ENCODE assay signal across 27 cellular contexts in genomic region chr12:41545761-41546160, GRCh38.
A peak's percentile ranks its signal among the peaks of the same experiment; 100 is the strongest.
DNase-seq lines count a peak whose midpoint lies in the region; ATAC-seq, FAIRE-seq and TF ChIP-seq lines count a peak whose summit lies in the region.
"Had no signal": no experiment of that assay in that cellular context is flagged by ENCODE, and none has a peak within 500 bp of the region (broad histone marks: within the 10 kb centered on the region; RNA-seq: fewer than 3 reads in every experiment).

No MANE protein-coding gene starts in this region.

- no CpG with 5 or more reads among the region's 6 CpGs for WGBS in H9 (ENCODE audit: extremely low coverage, insufficient read length, low lambda C conversion rate)
- WGBS in H1 (ENCODE audit: extremely low coverage in 1 of 2, insufficient coverage in 1 of 2, insufficient read length in 1 of 2, insufficient replicate concordance in 2 of 2, low coverage in 1 of 2, low lambda C conversion rate in 2 of 2, missing lambda C conversion rate in 1 of 2), 2 experiments: 89% methylated on average over 6 of the region's 6 CpGs; no CpG with 5 or more reads in 1 of the 2 experiments

- POLR2A ChIA-PET in H1 (lab: Charles Lee; ENCODE audit: partially characterized antibody): no interaction called here

- no peaks in the 10 kb centered on the region for H3K27me3 Mint-ChIP-seq in H9 (ENCODE audit: low read depth)
- H3K27me3 Mint-ChIP-seq: CD4-positive, CD25-positive, alpha-beta regulatory T cell had no signal

- H3K4me2 ChIP-seq in H9 (ENCODE audit: insufficient read depth, insufficient read length, low read length) (no peak overlapping the region), H1 (ENCODE audit: insufficient read depth in 1 of 2, low read depth in 2 of 2, low read length in 2 of 2) (no peak overlapping the region)
- H3K4me2 ChIP-seq: BLaER1 had no signal

- peaks cover 0 to 1% (median 0%) of the 10 kb centered on the region in 3 experiments; a peak in 1 of 7 replicates for H3K36me3 Mint-ChIP-seq in H9 (ENCODE audit: insufficient read depth in 1 of 3, low read depth in 3 of 3)
- H3K36me3 Mint-ChIP-seq: CD14-positive monocyte; CD4-positive, alpha-beta memory T cell; CD4-positive, CD25-positive, alpha-beta regulatory T cell; CD8-positive, alpha-beta memory T cell had no signal

- no peak for TF ChIP-seq RAD21 in H1 (IDR thresholded peaks at IDR 0.05 in 1 of 2, conservative IDR thresholded peaks at IDR 0.05 in 1 of 2; ENCODE audit: low read depth in 2 of 2, low read length in 2 of 2)

- TF ChIP-seq POLR2A in H1 (IDR thresholded peaks at IDR 0.05; ENCODE audit: control extremely low read depth in 1 of 2, low read depth in 2 of 2, low read length in 2 of 2): no peak

- no peak overlapping the region for H3K4me3 ChIP-seq in H1 (ENCODE audit: extremely low read depth in 1 of 4, insufficient read depth in 2 of 4, low read depth in 3 of 4, low read length in 4 of 4)
- H3K4me3 ChIP-seq: BLaER1, GM12878 had no signal

- H3T11ph ChIP-seq in H9 (ENCODE audit: low read length): no peak overlapping the region

- H3K27ac Mint-ChIP-seq in H9: no peak overlapping the region; a peak in 1 of 7 replicates
- H3K27ac Mint-ChIP-seq: CD4-positive, alpha-beta memory T cell; CD4-positive, CD25-positive, alpha-beta regulatory T cell; CD8-positive, alpha-beta memory T cell had no signal

- no peak overlapping the region for H3K27ac ChIP-seq in H9 (ENCODE audit: insufficient read length, low read depth, low read length)
- H3K27ac ChIP-seq in H1 (ENCODE audit: low read depth, low read length): no peak overlapping the region
- H3K27ac ChIP-seq: BLaER1 had no signal

- H3K14ac ChIP-seq in H9 (ENCODE audit: insufficient read depth, low read length) (no peak overlapping the region), H1 (ENCODE audit: insufficient read length) (no peak overlapping the region)

- no peaks in the 10 kb centered on the region for H3K36me3 ChIP-seq in H1 (ENCODE audit: control insufficient read depth in 2 of 4, insufficient read depth in 4 of 4, low read length in 3 of 4)
- H3K36me3 ChIP-seq: BE2C, BLaER1 had no signal

- H3K23me2 ChIP-seq in H9 (ENCODE audit: insufficient read length, low read depth, low read length, poor library complexity, severe bottlenecking): no peaks in the 10 kb centered on the region
- peaks cover 2% of the 10 kb centered on the region; the same call in 1 of the 2 replicates for H3K23me2 ChIP-seq in H1 (ENCODE audit: low read depth, low read length)

- no peak overlapping the region for H3K56ac ChIP-seq in H9 (ENCODE audit: insufficient read length, low read depth, low read length)
- H3K56ac ChIP-seq in H1 (replicated peaks; ENCODE audit: insufficient read length, low read depth, low read length): no peak overlapping the region

- no peaks in the 10 kb centered on the region for H4K20me1 ChIP-seq in H9 (ENCODE audit: control insufficient read depth, insufficient read depth, insufficient read length)
- no peaks in the 10 kb centered on the region for H4K20me1 ChIP-seq in H1 (replicated peaks in 1 of 2; ENCODE audit: control insufficient read depth in 1 of 2, insufficient read depth in 2 of 2, low read length in 2 of 2)
- H4K20me1 ChIP-seq: BLaER1 had no signal

- H3K9me3 Mint-ChIP-seq in H9: no peaks in the 10 kb centered on the region
- H3K9me3 Mint-ChIP-seq: CD8-positive, alpha-beta memory T cell had no signal

- ATAC-seq in HG03135 (IDR thresholded peaks at IDR 0.05; ENCODE audit: unreplicated experiment) (no peak), left colon (no peak)
- ATAC-seq: GM12878 had no signal

- no peak overlapping the region for H4K91ac ChIP-seq in H9 (ENCODE audit: insufficient read length, low read depth, low read length)
- no peak overlapping the region for H4K91ac ChIP-seq in H1 (replicated peaks; ENCODE audit: insufficient read length, low read length)

- H3K23ac ChIP-seq in H9 (ENCODE audit: insufficient read length, low read depth, low read length) (no peak overlapping the region), H1 (ENCODE audit: insufficient read length) (no peak overlapping the region)

- TF ChIP-seq CTCF in H9 (conservative IDR thresholded peaks at IDR 0.05) (no peak), H1 (IDR thresholded peaks at IDR 0.05; ENCODE audit: control extremely low read depth in 1 of 3, insufficient read depth in 1 of 3, low read depth in 1 of 3, low read length in 3 of 3) (no peak)

- CTCF ChIA-PET in H1 (lab: Charles Lee; ENCODE audit: partially characterized antibody): no interaction called here

- no peaks in the 10 kb centered on the region for H3K4me1 ChIP-seq in H9 (ENCODE audit: insufficient read depth, low read length)
- H3K4me1 ChIP-seq in H1 (replicated peaks in 1 of 4; ENCODE audit: control insufficient read depth in 3 of 4, insufficient read depth in 4 of 4, low read length in 3 of 4): no peaks in the 10 kb centered on the region
- H3K4me1 ChIP-seq: BE2C, BLaER1 had no signal

- H2BK15ac ChIP-seq in H9 (ENCODE audit: low read depth, low read length): no peak overlapping the region
- H2BK15ac ChIP-seq in H1 (ENCODE audit: low read length): no peak overlapping the region

- H2BK20ac ChIP-seq in H9 (ENCODE audit: low read depth, low read length, poor library complexity, severe bottlenecking) (no peak overlapping the region), H1 (ENCODE audit: low read length) (no peak overlapping the region)

- H3K79me2 ChIP-seq in H9 (ENCODE audit: insufficient read depth, low read length) (no peaks in the 10 kb centered on the region), H1 (ENCODE audit: control insufficient read depth in 1 of 2, insufficient read depth in 2 of 2, low read length in 2 of 2) (no peaks in the 10 kb centered on the region)

- H3K9ac ChIP-seq in H9 (ENCODE audit: extremely low read depth, insufficient read length, low read length) (no peak overlapping the region), H1 (replicated peaks in 1 of 4; ENCODE audit: extremely low read depth in 1 of 4, low read depth in 3 of 4, low read length in 3 of 4) (no peak overlapping the region)
- H3K9ac ChIP-seq: BLaER1 had no signal

- H3K9me3 ChIP-seq in H9 (ENCODE audit: control insufficient read depth, low read depth, low read length) (no peaks in the 10 kb centered on the region), H1 (ENCODE audit: insufficient read depth in 2 of 2, low read depth in 1 of 2, low read length in 1 of 2) (no peaks in the 10 kb centered on the region)
- H3K9me3 ChIP-seq: BE2C, BLaER1 had no signal

- H2AK5ac ChIP-seq in H9 (ENCODE audit: insufficient read length, low read length) (no peak overlapping the region), H1 (ENCODE audit: low read depth, low read length) (no peak overlapping the region)

- H4K8ac ChIP-seq in H9 (replicated peaks; ENCODE audit: insufficient read length, low read depth, low read length): peak overlapping the region; percentile 88
- H4K8ac ChIP-seq in H1 (ENCODE audit: extremely low read depth, insufficient read depth, low read length): no peak overlapping the region

- intact Hi-C loops in left colon (cut with DNase I, micrococcal nuclease): no loop called here

- no peak for DNase-seq in H9
- no peak for DNase-seq in H1 (ENCODE audit: low read depth in 1 of 2, low spot score in 2 of 2)
- DNase-seq in kidney tubule cell (ENCODE audit: low spot score): peak; percentile 2
- no peak for DNase-seq in left colon
- DNase-seq in islet precursor cell: no peak
- DNase-seq: 8988T; ACHN; BE2C; C1 segment of cervical spinal cord; CD4-positive, alpha-beta memory T cell; CD4-positive, CD25-positive, alpha-beta regulatory T cell; CD8-positive, alpha-beta memory T cell; COR-L47; DMS 273 treated with DMSO at 0.1 percent for 48 hours; DMS153; DMS53; DMS79; DND-41; EL; GDM1 had no signal

- H2AFZ ChIP-seq in H9 (ENCODE audit: low read length) (no peak overlapping the region), H1 (ENCODE audit: low read length) (0 out of 2 replicates have a peak overlapping the region, but pooled peaks have one; percentile 14)

- H2BK12ac ChIP-seq in H9 (ENCODE audit: insufficient read length, low read depth, low read length): no peak overlapping the region
- no peak overlapping the region for H2BK12ac ChIP-seq in H1 (ENCODE audit: low read depth, low read length)

- H3K4me3 Mint-ChIP-seq in H9: no peak overlapping the region
- H3K4me3 Mint-ChIP-seq: CD14-positive monocyte; CD4-positive, alpha-beta memory T cell; CD4-positive, CD25-positive, alpha-beta regulatory T cell; CD8-positive, alpha-beta memory T cell had no signal

- H3K27me3 ChIP-seq in H9 (ENCODE audit: insufficient read depth, low read length) (no peaks in the 10 kb centered on the region), H1 (replicated peaks in 1 of 4; ENCODE audit: control insufficient read depth in 3 of 4, extremely low read depth in 1 of 4, insufficient read depth in 3 of 4, low read length in 3 of 4) (no peaks in the 10 kb centered on the region)
- H3K27me3 ChIP-seq: BLaER1 had no signal

- H4K5ac ChIP-seq in H9 (ENCODE audit: insufficient read length, low read depth, low read length) (no peak overlapping the region), H1 (ENCODE audit: insufficient read length, low read depth, low read length) (no peak overlapping the region)

- no peaks in the 10 kb centered on the region for H3K4me1 Mint-ChIP-seq in H9
- H3K4me1 Mint-ChIP-seq: CD14-positive monocyte; CD4-positive, alpha-beta memory T cell; CD4-positive, CD25-positive, alpha-beta regulatory T cell; CD8-positive, alpha-beta memory T cell had no signal

- H3K4ac ChIP-seq in H9 (ENCODE audit: low read depth, low read length) (no peak overlapping the region), H1 (replicated peaks; ENCODE audit: insufficient read length, low read depth, low read length) (no peak overlapping the region)

- H3K18ac ChIP-seq in H9 (ENCODE audit: insufficient read length, low read depth, low read length) (no peak overlapping the region), H1 (ENCODE audit: extremely low read depth, low read length) (no peak overlapping the region)

- no peak overlapping the region for H2BK120ac ChIP-seq in H9 (ENCODE audit: low read depth, low read length, poor library complexity, severe bottlenecking)
- H2BK120ac ChIP-seq in H1 (replicated peaks; ENCODE audit: low read depth, low read length): no peak overlapping the region

- no peak for TF ChIP-seq EP300 in H1 (IDR thresholded peaks at IDR 0.05; ENCODE audit: borderline replicate concordance in 1 of 2, low read depth in 2 of 2, low read length in 2 of 2)

- H3K79me1 ChIP-seq in H9 (ENCODE audit: insufficient read depth, low read depth, low read length, poor library complexity, severe bottlenecking) (no peaks in the 10 kb centered on the region), H1 (ENCODE audit: low read depth, low read length) (no peaks in the 10 kb centered on the region)

- H2BK5ac ChIP-seq in H9 (ENCODE audit: insufficient read length, low read length): no peak overlapping the region
- H2BK5ac ChIP-seq in H1 (ENCODE audit: low read depth, low read length): no peak overlapping the region

- no peak for FAIRE-seq in H1 (lab: Jason Lieb, UNC)
- FAIRE-seq: A204.1, GM12878, GM12892, GM18507 had no signal

TF ChIP-seq in H1, 55 proteins besides CTCF, POLR2A, EP300 and RAD21 (continues in another document):
- TF ChIP-seq CREB1 (IDR thresholded peaks at IDR 0.05): no peak
- no peak for TF ChIP-seq BRCA1 (IDR thresholded peaks at IDR 0.05; ENCODE audit: low read depth, low read length)
- TF ChIP-seq RFX5 (IDR thresholded peaks at IDR 0.05; ENCODE audit: borderline replicate concordance, low read depth, low read length): no peak
- TF ChIP-seq TCF12 (IDR thresholded peaks at IDR 0.05; ENCODE audit: low read depth, low read length): no peak
- TF ChIP-seq BACH1 (IDR thresholded peaks at IDR 0.05; ENCODE audit: low read length): no peak
